Comparison of ENCODE assay signal across 17 cellular contexts in genomic region chr1:163876546-163876945, GRCh38.
"Had no signal": no experiment of that assay in that cellular context is flagged by ENCODE, and none has a peak within 500 bp of the region (broad histone marks: within the 10 kb centered on the region; RNA-seq: fewer than 3 reads in every experiment).

No MANE protein-coding gene starts in this region.

- H3K36me3 ChIP-seq: colonic mucosa, prostate gland, thoracic aorta had no signal

- H3K27ac ChIP-seq: colonic mucosa, prostate gland had no signal

- H3K4me3 Mint-ChIP-seq: activated CD8-positive, alpha-beta T cell treated with anti-CD3 and anti-CD28 coated beads for 36 hours; activated naive CD8-positive, alpha-beta T cell treated with anti-CD3 and anti-CD28 coated beads, Interleukin-2, amount 50 U/mL, for 24 hours; activated T-cell treated with anti-CD3 and anti-CD28 coated beads, Interleukin-2, amount 50 U/mL, for 72 hours; nephron; stimulated activated naive CD8-positive, alpha-beta T cell treated with anti-CD3 and anti-CD28 coated beads, Interleukin-15, Interleukin-2, amounts not matched to agents 100 ng/mL and 50 ng/mL, for 24 hours had no signal

- DNase-seq: activated CD4-positive, alpha-beta T cell treated with anti-CD3 and anti-CD28 coated beads for 4 hours; activated CD8-positive, alpha-beta memory T cell treated with anti-CD3 and anti-CD28 coated beads, Interleukin-2, amount 50 U/mL, for 4 hours; activated CD8-positive, alpha-beta T cell treated with anti-CD3 and anti-CD28 coated beads for 36 hours; activated naive CD8-positive, alpha-beta T cell treated with anti-CD3 and anti-CD28 coated beads, Interleukin-2, amount 50 U/mL, for 24 hours; activated T-cell treated with anti-CD3 and anti-CD28 coated beads, Interleukin-2, amount 50 U/mL, for 72 hours; caudate nucleus; colonic mucosa; effector CD4-positive, alpha-beta T cell; hypothalamus; left colon; occipital lobe; stimulated activated CD4-positive, alpha-beta T cell treated with anti-CD3 and anti-CD28 coated beads, Interleukin-4, amount 100 ng/mL, for 24 hours; T1000 had no signal

- H3K4me1 ChIP-seq: colonic mucosa had no signal

- H3K4me3 ChIP-seq: colonic mucosa, prostate gland had no signal

- H3K27ac Mint-ChIP-seq: activated CD8-positive, alpha-beta T cell treated with anti-CD3 and anti-CD28 coated beads for 36 hours; activated naive CD8-positive, alpha-beta T cell treated with anti-CD3 and anti-CD28 coated beads, Interleukin-2, amount 50 U/mL, for 24 hours; activated T-cell treated with anti-CD3 and anti-CD28 coated beads, Interleukin-2, amount 50 U/mL, for 72 hours; stimulated activated naive CD8-positive, alpha-beta T cell treated with anti-CD3 and anti-CD28 coated beads, Interleukin-15, Interleukin-2, amounts not matched to agents 100 ng/mL and 50 ng/mL, for 24 hours had no signal

- H3K27me3 Mint-ChIP-seq: activated CD8-positive, alpha-beta T cell treated with anti-CD3 and anti-CD28 coated beads for 36 hours; activated naive CD8-positive, alpha-beta T cell treated with anti-CD3 and anti-CD28 coated beads, Interleukin-2, amount 50 U/mL, for 24 hours; stimulated activated naive CD8-positive, alpha-beta T cell treated with anti-CD3 and anti-CD28 coated beads, Interleukin-15, Interleukin-2, amounts not matched to agents 100 ng/mL and 50 ng/mL, for 24 hours had no signal

- ATAC-seq: activated CD8-positive, alpha-beta T cell treated with anti-CD3 and anti-CD28 coated beads for 36 hours; activated naive CD8-positive, alpha-beta T cell treated with anti-CD3 and anti-CD28 coated beads, Interleukin-2, amount 50 U/mL, for 24 hours; activated T-cell treated with anti-CD3 and anti-CD28 coated beads, Interleukin-2, amount 50 U/mL, for 72 hours; left colon had no signal

- H3K9me3 Mint-ChIP-seq: nephron; stimulated activated naive CD8-positive, alpha-beta T cell treated with anti-CD3 and anti-CD28 coated beads, Interleukin-15, Interleukin-2, amounts not matched to agents 100 ng/mL and 50 ng/mL, for 24 hours had no signal

- H3K9me3 ChIP-seq: colonic mucosa, prostate gland, thoracic aorta had no signal

- H3K27me3 ChIP-seq: colonic mucosa had no signal

- H3K4me1 Mint-ChIP-seq: activated naive CD8-positive, alpha-beta T cell treated with anti-CD3 and anti-CD28 coated beads, Interleukin-2, amount 50 U/mL, for 24 hours had no signal
